In the genomic region with DNA sequence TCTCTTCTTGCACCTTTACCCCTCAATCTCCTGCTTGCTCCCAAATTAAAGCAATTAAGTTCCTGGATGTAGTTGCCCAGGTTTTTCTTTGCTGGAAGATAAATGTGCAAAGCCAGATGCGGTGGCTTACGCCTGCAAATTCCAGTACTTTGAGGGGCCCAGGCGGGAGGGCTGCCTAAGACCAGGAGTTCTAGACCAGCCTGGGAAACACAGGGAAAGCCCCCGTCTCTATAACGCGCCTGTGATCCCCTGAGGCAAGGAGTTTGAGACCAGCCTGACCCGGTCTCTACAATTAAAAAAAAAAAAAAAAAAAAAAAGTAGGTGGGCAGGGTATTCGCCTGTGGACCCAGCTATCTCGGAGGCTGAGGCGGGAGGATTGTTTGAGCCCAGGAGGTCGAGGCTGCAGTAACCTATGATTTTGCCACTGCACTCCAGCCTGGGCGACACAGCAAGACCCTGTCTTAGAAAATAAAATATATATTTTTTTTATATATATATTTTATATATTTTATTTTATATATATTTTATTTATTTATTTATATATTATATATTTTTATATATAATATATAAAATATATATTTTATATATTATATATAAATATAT, we compare ENCODE assay signal across 2 cellular contexts.
TF ChIP-seq lines count a peak whose summit lies in the region.

No MANE protein-coding gene starts in this region.

TF ChIP-seq in A549, 52 proteins besides CTCF, POLR2A, EP300 and RAD21:
- TF ChIP-seq JUNB (IDR thresholded peaks at IDR 0.05) (no peak), CHD4 (IDR thresholded peaks at IDR 0.05; ENCODE audit: borderline replicate concordance) (0 out of 2 replicates have a peak, but pooled peaks have one; percentile 62)

TF ChIP-seq in K562, 482 proteins besides CTCF, POLR2A, EP300 and RAD21:
- TF ChIP-seq ZNF146 (CRISPR knock-in tag; IDR thresholded peaks at IDR 0.05; ENCODE audit: unreplicated experiment) (no peak), NR2C1 (IDR thresholded peaks at IDR 0.05) (no peak), NR2C1 (tag; IDR thresholded peaks at IDR 0.05) (no peak), CBX3 (IDR thresholded peaks at IDR 0.05; ENCODE audit: borderline replicate concordance in 1 of 2, low read length in 2 of 2) (no peak), XRCC4 (IDR thresholded peaks at IDR 0.05; ENCODE audit: extremely low read depth, insufficient read depth, insufficient read length) (no peak), ZBTB1 (CRISPR knock-in tag; IDR thresholded peaks at IDR 0.05; ENCODE audit: borderline replicate concordance, low read depth) (no peak), TEAD4 (IDR thresholded peaks at IDR 0.05; ENCODE audit: low read length) (no peak), TEAD4 (CRISPR knock-in tag; IDR thresholded peaks at IDR 0.05; ENCODE audit: borderline replicate concordance) (no peak), PCBP2 (IDR thresholded peaks at IDR 0.05; ENCODE audit: low read depth, low read length, poor library complexity, severe bottlenecking) (no peak), CHCHD3 (CRISPR knock-in tag; IDR thresholded peaks at IDR 0.05) (no peak), PYGO2 (tag; IDR thresholded peaks at IDR 0.05) (no peak)
- TF ChIP-seq, protein P1, sequence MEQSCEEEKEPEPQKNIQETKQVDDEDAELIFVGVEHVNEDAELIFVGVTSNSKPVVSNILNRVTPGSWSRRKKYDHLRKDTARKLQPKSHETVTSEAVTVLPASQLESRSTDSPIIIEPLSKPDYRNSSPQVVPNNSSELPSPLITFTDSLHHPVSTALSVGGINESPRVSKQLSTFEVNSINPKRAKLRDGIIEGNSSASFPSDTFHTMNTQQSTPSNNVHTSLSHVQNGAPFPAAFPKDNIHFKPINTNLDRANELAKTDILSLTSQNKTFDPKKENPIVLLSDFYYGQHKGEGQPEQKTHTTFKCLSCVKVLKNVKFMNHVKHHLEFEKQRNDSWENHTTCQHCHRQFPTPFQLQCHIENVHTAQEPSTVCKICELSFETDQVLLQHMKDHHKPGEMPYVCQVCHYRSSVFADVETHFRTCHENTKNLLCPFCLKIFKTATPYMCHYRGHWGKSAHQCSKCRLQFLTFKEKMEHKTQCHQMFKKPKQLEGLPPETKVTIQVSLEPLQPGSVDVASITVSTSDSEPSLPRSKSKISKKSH (CRISPR knock-in tag; IDR thresholded peaks at IDR 0.05) = no peak
- TF ChIP-seq, protein P2, sequence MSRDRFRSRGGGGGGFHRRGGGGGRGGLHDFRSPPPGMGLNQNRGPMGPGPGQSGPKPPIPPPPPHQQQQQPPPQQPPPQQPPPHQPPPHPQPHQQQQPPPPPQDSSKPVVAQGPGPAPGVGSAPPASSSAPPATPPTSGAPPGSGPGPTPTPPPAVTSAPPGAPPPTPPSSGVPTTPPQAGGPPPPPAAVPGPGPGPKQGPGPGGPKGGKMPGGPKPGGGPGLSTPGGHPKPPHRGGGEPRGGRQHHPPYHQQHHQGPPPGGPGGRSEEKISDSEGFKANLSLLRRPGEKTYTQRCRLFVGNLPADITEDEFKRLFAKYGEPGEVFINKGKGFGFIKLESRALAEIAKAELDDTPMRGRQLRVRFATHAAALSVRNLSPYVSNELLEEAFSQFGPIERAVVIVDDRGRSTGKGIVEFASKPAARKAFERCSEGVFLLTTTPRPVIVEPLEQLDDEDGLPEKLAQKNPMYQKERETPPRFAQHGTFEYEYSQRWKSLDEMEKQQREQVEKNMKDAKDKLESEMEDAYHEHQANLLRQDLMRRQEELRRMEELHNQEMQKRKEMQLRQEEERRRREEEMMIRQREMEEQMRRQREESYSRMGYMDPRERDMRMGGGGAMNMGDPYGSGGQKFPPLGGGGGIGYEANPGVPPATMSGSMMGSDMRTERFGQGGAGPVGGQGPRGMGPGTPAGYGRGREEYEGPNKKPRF (IDR thresholded peaks at IDR 0.05; ENCODE audit: low read depth, low read length) = no peak
- TF ChIP-seq, protein P3, sequence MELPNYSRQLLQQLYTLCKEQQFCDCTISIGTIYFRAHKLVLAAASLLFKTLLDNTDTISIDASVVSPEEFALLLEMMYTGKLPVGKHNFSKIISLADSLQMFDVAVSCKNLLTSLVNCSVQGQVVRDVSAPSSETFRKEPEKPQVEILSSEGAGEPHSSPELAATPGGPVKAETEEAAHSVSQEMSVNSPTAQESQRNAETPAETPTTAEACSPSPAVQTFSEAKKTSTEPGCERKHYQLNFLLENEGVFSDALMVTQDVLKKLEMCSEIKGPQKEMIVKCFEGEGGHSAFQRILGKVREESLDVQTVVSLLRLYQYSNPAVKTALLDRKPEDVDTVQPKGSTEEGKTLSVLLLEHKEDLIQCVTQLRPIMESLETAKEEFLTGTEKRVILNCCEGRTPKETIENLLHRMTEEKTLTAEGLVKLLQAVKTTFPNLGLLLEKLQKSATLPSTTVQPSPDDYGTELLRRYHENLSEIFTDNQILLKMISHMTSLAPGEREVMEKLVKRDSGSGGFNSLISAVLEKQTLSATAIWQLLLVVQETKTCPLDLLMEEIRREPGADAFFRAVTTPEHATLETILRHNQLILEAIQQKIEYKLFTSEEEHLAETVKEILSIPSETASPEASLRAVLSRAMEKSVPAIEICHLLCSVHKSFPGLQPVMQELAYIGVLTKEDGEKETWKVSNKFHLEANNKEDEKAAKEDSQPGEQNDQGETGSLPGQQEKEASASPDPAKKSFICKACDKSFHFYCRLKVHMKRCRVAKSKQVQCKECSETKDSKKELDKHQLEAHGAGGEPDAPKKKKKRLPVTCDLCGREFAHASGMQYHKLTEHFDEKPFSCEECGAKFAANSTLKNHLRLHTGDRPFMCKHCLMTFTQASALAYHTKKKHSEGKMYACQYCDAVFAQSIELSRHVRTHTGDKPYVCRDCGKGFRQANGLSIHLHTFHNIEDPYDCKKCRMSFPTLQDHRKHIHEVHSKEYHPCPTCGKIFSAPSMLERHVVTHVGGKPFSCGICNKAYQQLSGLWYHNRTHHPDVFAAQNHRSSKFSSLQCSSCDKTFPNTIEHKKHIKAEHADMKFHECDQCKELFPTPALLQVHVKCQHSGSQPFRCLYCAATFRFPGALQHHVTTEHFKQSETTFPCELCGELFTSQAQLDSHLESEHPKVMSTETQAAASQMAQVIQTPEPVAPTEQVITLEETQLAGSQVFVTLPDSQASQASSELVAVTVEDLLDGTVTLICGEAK (IDR thresholded peaks at IDR 0.05) = no peak
- TF ChIP-seq, protein P3 (CRISPR knock-in tag; IDR thresholded peaks at IDR 0.05) = no peak
